ENCODE assay signal across 8 cellular contexts in the genomic region with DNA sequence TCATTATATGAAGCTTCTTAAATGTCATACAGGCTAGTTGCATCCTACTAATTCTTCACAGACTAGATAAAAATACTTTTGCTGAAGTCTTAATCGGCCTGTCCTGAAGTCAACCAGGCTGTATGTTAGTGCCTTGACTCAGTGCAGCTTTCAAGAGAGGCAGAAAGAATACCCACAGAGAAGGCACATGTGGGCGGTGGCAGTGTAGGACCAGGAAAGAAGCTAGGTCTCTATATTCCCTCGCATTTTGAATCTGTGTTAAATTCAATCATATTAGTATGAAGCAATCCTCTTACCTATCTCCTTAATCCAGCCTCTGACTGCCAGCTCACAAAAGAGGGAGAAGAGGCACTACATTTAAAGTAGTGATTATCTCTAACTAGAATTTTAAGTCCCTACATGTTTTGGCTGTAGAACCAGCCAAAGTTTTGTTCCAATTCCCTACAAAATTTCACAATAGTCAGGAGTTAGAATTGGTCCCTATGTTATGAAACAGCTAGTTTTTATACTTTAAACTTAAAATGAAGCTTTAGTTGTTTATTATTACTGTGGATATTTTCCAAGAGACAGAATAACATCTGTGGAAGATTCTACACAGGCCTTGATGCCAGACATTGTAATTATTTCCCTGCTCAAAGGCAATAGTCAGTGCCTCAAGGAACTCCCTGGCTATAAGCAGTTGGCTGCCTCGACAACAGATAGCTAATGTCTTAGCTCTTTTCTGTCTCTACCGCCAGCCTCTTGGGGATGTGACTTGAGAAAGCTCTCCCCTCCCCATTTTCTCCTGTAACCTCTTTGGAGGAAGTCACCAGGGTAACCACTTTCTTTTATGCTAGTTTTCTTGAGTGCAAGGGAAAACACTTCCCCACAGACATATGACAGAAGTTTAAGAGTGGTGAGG. TPM values are rescaled to one million over a fixed set of nuclear protein-coding genes. Genes with fewer than 3 reads are reported as not detected.
A peak's percentile ranks its signal among the peaks of the same experiment; 100 is the strongest.
DNase-seq lines count a peak whose midpoint lies in the region; ATAC-seq and TF ChIP-seq lines count a peak whose summit lies in the region.

No MANE protein-coding gene starts in this region.

- WGBS in heart right ventricle, 2 donors, result 54% methylated on average over 5 of the region's 5 CpGs

- DNase-seq in activated B cell treated with CpG ODN at 0.5 μM for 24 hours (no peak), heart right ventricle (no peak), NCI-H2081 (lab: John Stamatoyannopoulos, UW) (no peak)

- H3K9me3 Mint-ChIP-seq in activated B cell treated with CpG ODN at 0.5 μM for 24 hours, result no peaks in the 10 kb centered on the region
- no peaks in the 10 kb centered on the region for H3K9me3 Mint-ChIP-seq in stimulated activated naive CD8-positive, alpha-beta T cell treated with anti-CD3 and anti-CD28 coated beads, Interleukin-15, Interleukin-2, amounts not matched to agents 100 ng/mL and 50 ng/mL, for 24 hours

- intact Hi-C loops in activated B cell treated with CpG ODN at 0.5 μM for 24 hours (cut with micrococcal nuclease) (loop anchor here (1.0 kb wide), 1 partner anchor 7 kb away; no protein-coding TSS in a partner anchor), heart right ventricle (cut with DNase I) (loop anchor here in 3 of 10 donors (5.0 kb wide), 1 partner anchor 36 kb away; no protein-coding TSS in a partner anchor)

- H3K4me3 ChIP-seq in heart right ventricle, result no peak overlapping the region

- peaks cover 19% of the 10 kb centered on the region for H3K36me3 Mint-ChIP-seq in activated B cell treated with CpG ODN at 0.5 μM for 24 hours (ENCODE audit: low read depth)
- peaks cover 26% of the 10 kb centered on the region for H3K36me3 Mint-ChIP-seq in stimulated activated naive CD8-positive, alpha-beta T cell treated with anti-CD3 and anti-CD28 coated beads, Interleukin-15, Interleukin-2, amounts not matched to agents 100 ng/mL and 50 ng/mL, for 24 hours (ENCODE audit: low read depth)

- POLR2A ChIA-PET in activated B cell treated with CpG ODN at 0.5 μM for 24 hours (lab: Charles Lee), result interaction anchor here (0.6 to 2.2 kb wide), 5 partner anchors 29 to 97 kb away, joined by 3 to 9 read pairs (median 5); a partner anchor contains a TSS

- H3K27me3 ChIP-seq in heart right ventricle, result no peaks in the 10 kb centered on the region

- H3K27ac Mint-ChIP-seq in activated B cell treated with CpG ODN at 0.5 μM for 24 hours, result peak overlapping the region; percentile 19
- H3K27ac Mint-ChIP-seq in stimulated activated naive CD8-positive, alpha-beta T cell treated with anti-CD3 and anti-CD28 coated beads, Interleukin-15, Interleukin-2, amounts not matched to agents 100 ng/mL and 50 ng/mL, for 24 hours, result peak overlapping the region; percentile 60

- ATAC-seq in GM21825 (IDR thresholded peaks at IDR 0.05; ENCODE audit: unreplicated experiment), result peak; percentile 30
- peak; percentile 45 for ATAC-seq in activated B cell treated with CpG ODN at 0.5 μM for 24 hours (ENCODE audit: low read depth)
- ATAC-seq in heart right ventricle, result no peak
- ATAC-seq in HG03378 (IDR thresholded peaks at IDR 0.05; ENCODE audit: unreplicated experiment), result no peak
- ATAC-seq in GM18868 (IDR thresholded peaks at IDR 0.05; ENCODE audit: unreplicated experiment), result no peak
- no peak for ATAC-seq in HG03460 (IDR thresholded peaks at IDR 0.05; ENCODE audit: unreplicated experiment)

- peak overlapping the region; percentile 59 to 89 (median 84) for H3K27ac ChIP-seq in heart right ventricle

- peaks cover 89% of the 10 kb centered on the region for H3K4me1 Mint-ChIP-seq in activated B cell treated with CpG ODN at 0.5 μM for 24 hours
- H3K4me1 Mint-ChIP-seq in stimulated activated naive CD8-positive, alpha-beta T cell treated with anti-CD3 and anti-CD28 coated beads, Interleukin-15, Interleukin-2, amounts not matched to agents 100 ng/mL and 50 ng/mL, for 24 hours (ENCODE audit: low read depth), result peaks cover 85% of the 10 kb centered on the region

- no peak for TF ChIP-seq CTCF in activated B cell treated with CpG ODN at 0.5 μM for 24 hours (IDR thresholded peaks at IDR 0.05)
- TF ChIP-seq CTCF in heart right ventricle (IDR thresholded peaks at IDR 0.05), result no peak

- H3K27me3 Mint-ChIP-seq in activated B cell treated with CpG ODN at 0.5 μM for 24 hours, result no peaks in the 10 kb centered on the region
- no peaks in the 10 kb centered on the region for H3K27me3 Mint-ChIP-seq in stimulated activated naive CD8-positive, alpha-beta T cell treated with anti-CD3 and anti-CD28 coated beads, Interleukin-15, Interleukin-2, amounts not matched to agents 100 ng/mL and 50 ng/mL, for 24 hours

- CTCF ChIA-PET in activated B cell treated with CpG ODN at 0.5 μM for 24 hours (lab: Charles Lee), result interaction anchor here (1.1 to 1.3 kb wide), 3 partner anchors 42 to 86 kb away, joined by 3 to 4 read pairs (median 4); no protein-coding TSS in a partner anchor

- H3K4me1 ChIP-seq in heart right ventricle, result peaks cover 44 to 98% (median 92%) of the 10 kb centered on the region in 9 donors

- H3K4me3 Mint-ChIP-seq in activated B cell treated with CpG ODN at 0.5 μM for 24 hours, result peak overlapping the region; percentile 3
- peak overlapping the region; percentile 24 for H3K4me3 Mint-ChIP-seq in stimulated activated naive CD8-positive, alpha-beta T cell treated with anti-CD3 and anti-CD28 coated beads, Interleukin-15, Interleukin-2, amounts not matched to agents 100 ng/mL and 50 ng/mL, for 24 hours

- no peaks in the 10 kb centered on the region for H3K9me3 ChIP-seq in heart right ventricle

- no peaks in the 10 kb centered on the region for H3K36me3 ChIP-seq in heart right ventricle

RNA-seq across cellular contexts. Expression of a gene that starts 31.9 kb away (rescaled TPM):
- total RNA-seq in activated B cell treated with CpG ODN at 0.5 μM for 24 hours (54.7 and 65.0 TPM in 2 replicates), heart right ventricle (10 to 100 TPM; 25.1 to 34.9 (median 29.4) TPM)
- 10 to 100 TPM; 11.5 to 12.8 TPM for polyA plus RNA-seq in heart right ventricle

Comparison
In these comparisons a context has a peak if more than half of its experiments do, and no peak if none do; other contexts are left out.
1. ATAC-seq: peak in GM21825 (single experiment) and activated B cell treated with CpG ODN at 0.5 μM for 24 hours (single experiment); none in heart right ventricle (0 of 8), HG03378 (single experiment), GM18868 (single experiment) and HG03460 (single experiment).